33 cellular contexts compared by ENCODE assay signal in the genomic region with DNA sequence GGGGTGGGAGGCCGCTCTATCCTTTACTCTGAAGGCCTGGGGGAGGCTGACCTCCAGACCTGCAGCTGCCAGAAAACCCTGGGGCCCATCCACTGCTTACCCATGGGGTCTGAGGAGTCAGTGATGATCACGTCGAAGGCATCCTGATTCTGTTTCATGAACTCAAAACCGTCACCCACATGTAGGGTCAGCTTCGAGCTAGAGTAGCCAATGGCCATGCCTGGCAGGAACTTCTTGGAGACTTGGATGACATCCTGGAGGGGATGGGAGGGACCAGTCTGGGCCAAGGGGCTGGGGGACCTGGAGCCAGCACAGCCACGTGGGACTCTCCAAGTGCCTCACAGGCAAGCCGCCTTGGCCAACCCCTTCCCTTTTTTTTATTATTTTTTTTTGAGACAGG. TPM values are rescaled to one million over a fixed set of nuclear protein-coding genes. Genes with fewer than 3 reads are reported as not detected.
"Had no signal": no experiment of that assay in that cellular context is flagged by ENCODE, and none has a peak within 500 bp of the region (broad histone marks: within the 10 kb centered on the region; RNA-seq: fewer than 3 reads in every experiment).

No MANE protein-coding gene starts in this region.

- H3K4me2 ChIP-seq: PC-9 had no signal

- H3K9me3 Mint-ChIP-seq: activated B cell treated with CpG ODN at 0.5 μM for 24 hours; activated CD4-positive, alpha-beta memory T cell treated with anti-CD3 and anti-CD28 coated beads for 36 hours; activated naive CD4-positive, alpha-beta T cell treated with anti-CD3 and anti-CD28 coated beads for 36 hours; activated T-cell treated with anti-CD3 and anti-CD28 coated beads, Interleukin-2, amount 50 U/mL, for 72 hours; activated T-helper 2 cell treated with anti-CD3 and anti-CD28 coated beads, Interferon-gamma antibody, Interleukin-2, Interleukin-4, amounts not matched to agents 10 μg/mL and 5 μg/mL and 100 μg/mL, durations not matched to agents 14 hours and 24 hours and 36 hours; central memory CD8-positive, alpha-beta T cell; T-helper 2 cell treated with Interferon-gamma antibody and Interleukin-4, amounts not matched to agents 5 μg/mL and 100 μg/mL, for 36 hours had no signal

- H2AFZ ChIP-seq: PC-9 had no signal

- H3K27me3 Mint-ChIP-seq: activated B cell treated with CpG ODN at 0.5 μM for 24 hours; activated CD4-positive, alpha-beta memory T cell treated with anti-CD3 and anti-CD28 coated beads for 36 hours; activated naive CD8-positive, alpha-beta T cell; central memory CD8-positive, alpha-beta T cell had no signal

- H3K27ac Mint-ChIP-seq: activated B cell treated with CpG ODN at 0.5 μM for 24 hours; activated CD4-positive, alpha-beta memory T cell treated with anti-CD3 and anti-CD28 coated beads for 36 hours; activated naive CD4-positive, alpha-beta T cell treated with anti-CD3 and anti-CD28 coated beads for 36 hours; activated T-cell treated with anti-CD3 and anti-CD28 coated beads, Interleukin-2, amount 50 U/mL, for 72 hours; activated T-helper 2 cell treated with anti-CD3 and anti-CD28 coated beads, Interferon-gamma antibody, Interleukin-2, Interleukin-4, amounts not matched to agents 10 μg/mL and 5 μg/mL and 100 μg/mL, durations not matched to agents 14 hours and 24 hours and 36 hours; T-helper 2 cell treated with Interferon-gamma antibody and Interleukin-4, amounts not matched to agents 5 μg/mL and 100 μg/mL, for 36 hours had no signal

- FAIRE-seq: RCC 7860 had no signal

- H3K27ac ChIP-seq: ascending aorta, cardiac muscle cell, PC-9, SJCRH30, SK-N-MC had no signal

- H3K4me3 Mint-ChIP-seq: activated B cell treated with CpG ODN at 0.5 μM for 24 hours; activated CD4-positive, alpha-beta memory T cell treated with anti-CD3 and anti-CD28 coated beads for 36 hours; activated naive CD4-positive, alpha-beta T cell treated with anti-CD3 and anti-CD28 coated beads for 36 hours; activated T-cell treated with anti-CD3 and anti-CD28 coated beads, Interleukin-2, amount 50 U/mL, for 72 hours; central memory CD8-positive, alpha-beta T cell; T-helper 2 cell treated with Interferon-gamma antibody and Interleukin-4, amounts not matched to agents 5 μg/mL and 100 μg/mL, for 36 hours had no signal

- ATAC-seq: activated T-cell treated with anti-CD3 and anti-CD28 coated beads, Interleukin-2, amount 50 U/mL, for 72 hours had no signal

- H3K27me3 ChIP-seq: ascending aorta, cardiac muscle cell, MG63, SJCRH30 had no signal

- H3K4me3 ChIP-seq: ascending aorta, cardiac muscle cell, MG63, PC-9, SJCRH30, SK-N-MC had no signal

- DNase-seq: activated B cell treated with CpG ODN at 0.5 μM for 24 hours; activated CD4-positive, alpha-beta memory T cell treated with anti-CD3 and anti-CD28 coated beads for 36 hours; activated CD4-positive, alpha-beta T cell treated with anti-CD3 and anti-CD28 coated beads for 4 hours; activated CD4-positive, alpha-beta T cell treated with anti-CD3 and anti-CD28 coated beads, Interleukin-2, amount 50 U/mL, for 1 hour; activated CD4-positive, CD25-positive, alpha-beta regulatory T cell treated with anti-CD3 and anti-CD28 coated beads, Interleukin-2, amount 50 U/mL, for 72 hours; activated CD8-positive, alpha-beta memory T cell treated with anti-CD3 and anti-CD28 coated beads, Interleukin-2, amount 50 U/mL, for 4 hours; activated gamma-delta T cell; activated naive CD4-positive, alpha-beta T cell treated with anti-CD3 and anti-CD28 coated beads for 36 hours; activated T-cell treated with anti-CD3 and anti-CD28 coated beads for 4 hours; activated T-cell treated with anti-CD3 and anti-CD28 coated beads, Interleukin-2, amount 50 U/mL, for 72 hours; amygdala; Kasumi-1; KG1; MG63; NCI-H1048; NCI-H1436 treated with DMSO at 0.1 percent for 48 hours; NCI-H1694 treated with DMSO at 0.1 percent for 48 hours; NCI-H2029; NCI-H345; NCI-H524 treated with DMSO at 0.1 percent for 48 hours; NK-92 treated with Interleukin-12 subunit alpha and Interleukin-12 subunit beta, amount 100 ng/mL, for 24 hours; PC-9; Right ventricle myocardium superior; SJCRH30 had no signal

- H3K9me3 ChIP-seq: ascending aorta, MG63, SJCRH30 had no signal

RNA-seq across cellular contexts. Expression of gene MASP2, which starts 9.5 kb away (rescaled TPM):
- total RNA-seq: activated B cell treated with CpG ODN at 0.5 μM for 24 hours; activated CD4-positive, alpha-beta memory T cell treated with anti-CD3 and anti-CD28 coated beads for 36 hours; ascending aorta; cardiac muscle cell; NCI-H460; PC-9; Right ventricle myocardium superior had no signal
